In the genomic region with DNA sequence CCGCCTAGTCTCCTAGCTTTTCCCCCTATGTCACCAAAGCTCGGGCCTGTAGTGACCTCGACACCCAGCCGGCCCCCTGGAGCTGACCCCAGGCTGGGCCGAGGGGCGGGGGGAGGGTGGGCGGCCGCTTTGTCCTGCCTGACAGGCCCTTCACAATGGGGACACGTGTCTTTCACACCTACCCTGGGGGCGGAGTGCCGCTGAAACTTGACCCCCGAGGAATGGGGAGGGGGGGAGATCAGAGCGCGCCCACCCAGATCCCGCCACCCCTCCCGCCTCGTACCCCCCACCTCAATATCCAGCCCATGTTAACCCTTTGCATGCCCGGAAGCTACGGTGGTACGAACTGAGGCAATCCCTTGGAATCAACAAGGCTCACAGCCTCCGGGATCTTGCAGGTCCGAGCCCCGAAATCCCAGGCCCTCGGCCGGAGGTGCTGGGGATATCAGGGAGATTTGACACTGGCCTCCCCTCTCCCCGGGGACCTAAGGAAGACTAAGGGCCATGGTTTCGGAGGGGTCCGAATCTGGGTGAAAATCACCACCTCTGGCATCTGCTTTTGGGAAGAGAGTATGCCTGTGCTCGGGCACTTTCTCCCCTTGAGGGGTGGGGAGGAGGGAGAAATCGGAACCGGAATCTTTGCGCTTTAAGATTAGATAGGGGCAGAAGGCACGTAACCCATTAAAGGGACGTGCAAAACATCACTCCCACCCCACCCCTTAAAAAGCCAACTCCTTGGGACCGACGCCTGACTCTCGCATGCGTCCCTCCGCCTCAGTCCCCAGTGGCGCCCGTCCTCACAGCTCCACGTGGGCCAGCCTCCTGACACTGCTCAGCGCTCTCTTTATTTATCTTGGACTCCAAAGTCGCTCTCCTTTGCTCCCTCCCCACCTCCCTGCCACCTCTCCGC, we compare ENCODE assay signal across 9 cellular contexts. TPM values are rescaled to one million over a fixed set of nuclear protein-coding genes. Genes with fewer than 3 reads are reported as not detected.
A peak's percentile ranks its signal among the peaks of the same experiment; 100 is the strongest.
DNase-seq lines count a peak whose midpoint lies in the region; ATAC-seq, FAIRE-seq and TF ChIP-seq lines count a peak whose summit lies in the region.
"Had no signal": no experiment of that assay in that cellular context is flagged by ENCODE, and none has a peak within 500 bp of the region (broad histone marks: within the 10 kb centered on the region; RNA-seq: fewer than 3 reads in every experiment).

No MANE protein-coding gene starts in this region.

- no peak overlapping the region for H2BK120ac ChIP-seq in H9 (ENCODE audit: low read depth, low read length, poor library complexity, severe bottlenecking)

- no peaks in the 10 kb centered on the region for H3K79me2 ChIP-seq in H9 (ENCODE audit: insufficient read depth, low read length)

- no peak for DNase-seq in A549 (ENCODE audit: low read depth in 1 of 2, low spot score in 1 of 2)
- peak; percentile 89 for DNase-seq in H9
- DNase-seq in activated T-cell treated with anti-CD3 and anti-CD28 coated beads, Interleukin-2, amount 50 U/mL, for 4 hours = no peak
- peak; percentile 75 for DNase-seq in left kidney (ENCODE audit: low read depth, low spot score)
- no peak for DNase-seq in NCI-H2196 treated with DMSO at 0.1 percent for 48 hours (lab: John Stamatoyannopoulos, UW; ENCODE audit: unreplicated experiment)

- H3K9me3 ChIP-seq in A549 (no peaks in the 10 kb centered on the region), H9 (ENCODE audit: control insufficient read depth, low read depth, low read length) (no peaks in the 10 kb centered on the region)

- no peak for TF ChIP-seq EP300 in A549 (IDR thresholded peaks at IDR 0.05)

- H2BK20ac ChIP-seq in H9 (ENCODE audit: low read depth, low read length, poor library complexity, severe bottlenecking) = no peak overlapping the region

- no peaks in the 10 kb centered on the region for H3K79me1 ChIP-seq in H9 (ENCODE audit: insufficient read depth, low read depth, low read length, poor library complexity, severe bottlenecking)

- H3K4me1 ChIP-seq in A549 = peaks cover 32% of the 10 kb centered on the region
- H3K4me1 ChIP-seq in H9 (ENCODE audit: insufficient read depth, low read length) = no peaks in the 10 kb centered on the region

- no peak for TF ChIP-seq RAD21 in A549 (conservative IDR thresholded peaks at IDR 0.05 in 1 of 2, IDR thresholded peaks at IDR 0.05 in 1 of 2)

- no peak overlapping the region for H3K18ac ChIP-seq in H9 (ENCODE audit: insufficient read length, low read depth, low read length)

- no peak overlapping the region for H3K23ac ChIP-seq in H9 (ENCODE audit: insufficient read length, low read depth, low read length)

- H3K27me3 ChIP-seq in H9 (ENCODE audit: insufficient read depth, low read length) = peaks cover 13% of the 10 kb centered on the region; the same call in 1 of the 2 replicates

- no peak overlapping the region for H3K9ac ChIP-seq in H9 (ENCODE audit: extremely low read depth, insufficient read length, low read length)

- peaks cover 0 to 3% of the 10 kb centered on the region in 2 experiments; a peak in 1 of 5 replicates for H3K9me3 Mint-ChIP-seq in H9
- no peaks in the 10 kb centered on the region for H3K9me3 Mint-ChIP-seq in activated T-cell treated with anti-CD3 and anti-CD28 coated beads, Interleukin-2, amount 50 U/mL, for 4 hours

- TF ChIP-seq CTCF in A549 (IDR thresholded peaks at IDR 0.05) (no peak), H9 (conservative IDR thresholded peaks at IDR 0.05) (no peak)

- no peaks in the 10 kb centered on the region for H3K36me3 Mint-ChIP-seq in H9 (ENCODE audit: insufficient read depth in 1 of 3, low read depth in 3 of 3)
- no peaks in the 10 kb centered on the region for H3K36me3 Mint-ChIP-seq in activated T-cell treated with anti-CD3 and anti-CD28 coated beads, Interleukin-2, amount 50 U/mL, for 4 hours (ENCODE audit: insufficient read depth)

- H4K20me1 ChIP-seq in H9 (ENCODE audit: control insufficient read depth, insufficient read depth, insufficient read length) = no peaks in the 10 kb centered on the region

- no peak overlapping the region for H3T11ph ChIP-seq in H9 (ENCODE audit: low read length)

- no peak for TF ChIP-seq POLR2A in A549 (IDR thresholded peaks at IDR 0.05; ENCODE audit: low read length)

- H3K14ac ChIP-seq in H9 (ENCODE audit: insufficient read depth, low read length) = no peak overlapping the region

- 18% methylated on average over 30 of the region's 45 CpGs for WGBS in A549 (ENCODE audit: missing lambda C conversion rate)
- WGBS in H9 (ENCODE audit: extremely low coverage, insufficient read length, low lambda C conversion rate) = no CpG with 5 or more reads among the region's 45 CpGs

- CTCF ChIA-PET in A549 (lab: Yijun Ruan, JAX) = interaction anchor here (2.0 to 16.1 kb wide), 4 partner anchors 33 to 185 kb away, joined by 5 to 400 read pairs (median 54); no protein-coding TSS in a partner anchor

- peaks cover 92% of the 10 kb centered on the region for H3K27me3 Mint-ChIP-seq in H9 (ENCODE audit: low read depth)
- H3K27me3 Mint-ChIP-seq in activated T-cell treated with anti-CD3 and anti-CD28 coated beads, Interleukin-2, amount 50 U/mL, for 4 hours (ENCODE audit: low read depth) = peaks cover 49% of the 10 kb centered on the region

- H2BK5ac ChIP-seq in H9 (ENCODE audit: insufficient read length, low read length) = no peak overlapping the region

- no peak for FAIRE-seq in A549 (lab: Jason Lieb, UNC)
- FAIRE-seq: GM18507 had no signal

- H2BK12ac ChIP-seq in H9 (ENCODE audit: insufficient read length, low read depth, low read length) = no peak overlapping the region

- POLR2A ChIA-PET in A549 (lab: Yijun Ruan, JAX) = no interaction called here

- no peak overlapping the region for H2AFZ ChIP-seq in H9 (ENCODE audit: low read length)

- no peak for ATAC-seq in A549
- ATAC-seq in activated T-cell treated with anti-CD3 and anti-CD28 coated beads, Interleukin-2, amount 50 U/mL, for 4 hours = no peak
- no peak for ATAC-seq in HG02970 (IDR thresholded peaks at IDR 0.05; ENCODE audit: low FRiP score, unreplicated experiment)
- no peak for ATAC-seq in GM18861 (IDR thresholded peaks at IDR 0.05; ENCODE audit: unreplicated experiment)
- no peak for ATAC-seq in GM21786 (IDR thresholded peaks at IDR 0.05; ENCODE audit: unreplicated experiment)

- no peak overlapping the region for H3K4ac ChIP-seq in H9 (ENCODE audit: low read depth, low read length)

- no peak overlapping the region for H4K8ac ChIP-seq in H9 (replicated peaks; ENCODE audit: insufficient read length, low read depth, low read length)

- peak overlapping the region in 1 of 2 experiments; percentile 60; a peak in 3 of 6 replicates for H3K27ac ChIP-seq in A549
- H3K27ac ChIP-seq in H9 (ENCODE audit: insufficient read length, low read depth, low read length) = no peak overlapping the region

- no peak overlapping the region for H2AK5ac ChIP-seq in H9 (ENCODE audit: insufficient read length, low read length)

- peak overlapping the region; percentile 71 to 95 for H3K4me3 Mint-ChIP-seq in H9
- H3K4me3 Mint-ChIP-seq in activated T-cell treated with anti-CD3 and anti-CD28 coated beads, Interleukin-2, amount 50 U/mL, for 4 hours = peak overlapping the region; percentile 66

- no peak overlapping the region for H2BK15ac ChIP-seq in H9 (ENCODE audit: low read depth, low read length)

- H3K23me2 ChIP-seq in H9 (ENCODE audit: insufficient read length, low read depth, low read length, poor library complexity, severe bottlenecking) = peaks cover 21% of the 10 kb centered on the region

- H4K91ac ChIP-seq in H9 (ENCODE audit: insufficient read length, low read depth, low read length) = no peak overlapping the region

- no peak overlapping the region for H3K56ac ChIP-seq in H9 (ENCODE audit: insufficient read length, low read depth, low read length)

- H3K27ac Mint-ChIP-seq in H9 = no peak overlapping the region; a peak in 1 of 7 replicates

- H3K4me2 ChIP-seq in A549 (peak overlapping the region; percentile 75), H9 (ENCODE audit: insufficient read depth, insufficient read length, low read length) (peak overlapping the region; percentile 73)

- H4K5ac ChIP-seq in H9 (ENCODE audit: insufficient read length, low read depth, low read length) = no peak overlapping the region

- peak overlapping the region; percentile 37 for H3K4me3 ChIP-seq in A549

- peaks cover 18 to 28% of the 10 kb centered on the region in 2 experiments for H3K4me1 Mint-ChIP-seq in H9
- peaks cover 54% of the 10 kb centered on the region for H3K4me1 Mint-ChIP-seq in activated T-cell treated with anti-CD3 and anti-CD28 coated beads, Interleukin-2, amount 50 U/mL, for 4 hours (ENCODE audit: low read depth)

TF ChIP-seq in A549, 52 proteins besides CTCF, POLR2A, EP300 and RAD21:
- no peak for TF ChIP-seq RCOR1 (IDR thresholded peaks at IDR 0.05; ENCODE audit: low read depth, low read length)
- TF ChIP-seq, protein P1, sequence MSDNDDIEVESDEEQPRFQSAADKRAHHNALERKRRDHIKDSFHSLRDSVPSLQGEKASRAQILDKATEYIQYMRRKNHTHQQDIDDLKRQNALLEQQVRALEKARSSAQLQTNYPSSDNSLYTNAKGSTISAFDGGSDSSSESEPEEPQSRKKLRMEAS (IDR thresholded peaks at IDR 0.05) = peak; percentile 41

RNA-seq across cellular contexts. Expression of gene NOG, which starts 2.6 kb away (rescaled TPM):
- polyA plus RNA-seq in A549 (2011; rRNA removed) (0.21 and 0.25 TPM in 2 replicates), A549 (2017; fragmentation: RNase III; extraction: RNeasy Plus Mini Kit Qiagen cat#74134 plus additional on column Dnase treatment) (0.67 to 0.92 TPM (median 0.73 TPM) in 3 replicates)
- polyA plus RNA-seq in A549 (2012; cell fraction: cytosol; rRNA removed) = 1.5 and 2.0 TPM in 2 replicates
- polyA plus RNA-seq in A549 (2012; cell fraction: nucleus; rRNA removed) = 2.2 and 3.4 TPM in 2 replicates
- 0.21 TPM in 1 of 2 replicates, not detected in the other for polyA minus RNA-seq in A549 (2011; rRNA and poly(A)+ RNA removed)
- total RNA-seq in H9 (2021) = not detected in 2 replicates
- under 1 TPM; 0.37 to 0.89 (median 0.43) TPM for total RNA-seq in activated T-cell treated with anti-CD3 and anti-CD28 coated beads, Interleukin-2, amount 50 U/mL, for 4 hours

Comparison
In these comparisons a context has a peak if more than half of its experiments do, and no peak if none do; other contexts are left out.
1. DNase-seq: peak in H9 (single experiment) and left kidney (single experiment); none in A549 (0 of 2), activated T-cell treated with anti-CD3 and anti-CD28 coated beads, Interleukin-2, amount 50 U/mL, for 4 hours (single experiment) and NCI-H2196 treated with DMSO at 0.1 percent for 48 hours (single experiment).